15 cellular contexts compared by ENCODE assay signal in genomic region chr2:18346364-18346763, GRCh38.
DNase-seq lines count a peak whose midpoint lies in the region; ATAC-seq and TF ChIP-seq lines count a peak whose summit lies in the region.
"Had no signal": no experiment of that assay in that cellular context is flagged by ENCODE, and none has a peak within 500 bp of the region (broad histone marks: within the 10 kb centered on the region; RNA-seq: fewer than 3 reads in every experiment).

No MANE protein-coding gene starts in this region.

- H3K36me3 ChIP-seq in lower lobe of right lung: no peaks in the 10 kb centered on the region
- H3K36me3 ChIP-seq: ovary, vagina had no signal

- no peak overlapping the region for H3K4me3 Mint-ChIP-seq in activated naive CD4-positive, alpha-beta T cell treated with anti-CD3 and anti-CD28 coated beads for 36 hours
- H3K4me3 Mint-ChIP-seq: activated CD4-positive, alpha-beta memory T cell treated with anti-CD3 and anti-CD28 coated beads for 36 hours had no signal

- H3K27ac Mint-ChIP-seq in activated naive CD4-positive, alpha-beta T cell treated with anti-CD3 and anti-CD28 coated beads for 36 hours: no peak overlapping the region
- H3K27ac Mint-ChIP-seq: activated CD4-positive, alpha-beta memory T cell treated with anti-CD3 and anti-CD28 coated beads for 36 hours had no signal

- peak; percentile 87 to 94 for ATAC-seq in lower lobe of right lung
- ATAC-seq in HG03520 (IDR thresholded peaks at IDR 0.05; ENCODE audit: unreplicated experiment): no peak
- ATAC-seq: stimulated activated naive CD8-positive, alpha-beta T cell treated with anti-CD3 and anti-CD28 coated beads, Interleukin-15, Interleukin-2, amounts not matched to agents 100 U/mL and 50 U/mL, for 24 hours had no signal

- H3K9me3 ChIP-seq in lower lobe of right lung: no peaks in the 10 kb centered on the region
- H3K9me3 ChIP-seq: Caco-2, ovary, vagina had no signal

- peak; percentile 36 for DNase-seq in DMS53 treated with DMSO at 0.1 percent for 48 hours (lab: John Stamatoyannopoulos, UW; ENCODE audit: unreplicated experiment)
- peak; percentile 41 for DNase-seq in NCI-H226
- peak; percentile 19 for DNase-seq in epithelial cell of esophagus (ENCODE audit: low read depth)
- DNase-seq in lower lobe of right lung: no peak
- no peak for DNase-seq in HUDEP-2 (lab: John Stamatoyannopoulos, UW; ENCODE audit: unreplicated experiment in 76 of 76)
- no peak for DNase-seq in islet precursor cell
- DNase-seq in activated naive CD4-positive, alpha-beta T cell treated with anti-CD3 and anti-CD28 coated beads for 36 hours: no peak
- DNase-seq: activated CD4-positive, alpha-beta memory T cell treated with anti-CD3 and anti-CD28 coated beads for 36 hours; NCI-H2107; OCI-M1; ovary; stimulated activated naive CD8-positive, alpha-beta T cell treated with anti-CD3 and anti-CD28 coated beads, Interleukin-15, Interleukin-2, amounts not matched to agents 100 U/mL and 50 U/mL, for 24 hours had no signal

- H3K27me3 ChIP-seq in lower lobe of right lung (ENCODE audit: low read depth): no peaks in the 10 kb centered on the region
- H3K27me3 ChIP-seq: ovary, vagina had no signal

- H3K9me3 Mint-ChIP-seq in activated naive CD4-positive, alpha-beta T cell treated with anti-CD3 and anti-CD28 coated beads for 36 hours: peaks cover 3% of the 10 kb centered on the region
- H3K9me3 Mint-ChIP-seq: activated CD4-positive, alpha-beta memory T cell treated with anti-CD3 and anti-CD28 coated beads for 36 hours had no signal

- H3K27me3 Mint-ChIP-seq in activated naive CD4-positive, alpha-beta T cell treated with anti-CD3 and anti-CD28 coated beads for 36 hours (ENCODE audit: low read depth): peaks cover 2% of the 10 kb centered on the region
- H3K27me3 Mint-ChIP-seq: activated CD4-positive, alpha-beta memory T cell treated with anti-CD3 and anti-CD28 coated beads for 36 hours had no signal

- no peaks in the 10 kb centered on the region for H3K4me1 ChIP-seq in lower lobe of right lung
- H3K4me1 ChIP-seq: Caco-2, vagina had no signal

- H3K36me3 Mint-ChIP-seq in activated naive CD4-positive, alpha-beta T cell treated with anti-CD3 and anti-CD28 coated beads for 36 hours (ENCODE audit: low read depth): no peaks in the 10 kb centered on the region
- H3K36me3 Mint-ChIP-seq: activated CD4-positive, alpha-beta memory T cell treated with anti-CD3 and anti-CD28 coated beads for 36 hours had no signal

- intact Hi-C loops in lower lobe of right lung (cut with DNase I): no loop called here
- intact Hi-C loops in activated naive CD4-positive, alpha-beta T cell treated with anti-CD3 and anti-CD28 coated beads for 36 hours (cut with micrococcal nuclease): no loop called here

- H3K4me1 Mint-ChIP-seq in activated naive CD4-positive, alpha-beta T cell treated with anti-CD3 and anti-CD28 coated beads for 36 hours (ENCODE audit: low read depth): no peaks in the 10 kb centered on the region

- TF ChIP-seq CTCF in epithelial cell of esophagus (IDR thresholded peaks at IDR 0.05; ENCODE audit: insufficient read depth, low read depth, low read length, missing control alignments) (no peak), lower lobe of right lung (IDR thresholded peaks at IDR 0.05) (no peak)

- CTCF ChIA-PET in activated naive CD4-positive, alpha-beta T cell treated with anti-CD3 and anti-CD28 coated beads for 36 hours (lab: Charles Lee): no interaction called here

- H3K27ac ChIP-seq in lower lobe of right lung: peak overlapping the region; percentile 28
- H3K27ac ChIP-seq: ovary, vagina had no signal

- H3K4me3 ChIP-seq in epithelial cell of esophagus (ENCODE audit: low read length) (no peak overlapping the region), lower lobe of right lung (no peak overlapping the region)
- H3K4me3 ChIP-seq: ovary, vagina had no signal

Comparison
In these comparisons a context has a peak if more than half of its experiments do, and no peak if none do; other contexts are left out.
1. DNase-seq: peak in DMS53 treated with DMSO at 0.1 percent for 48 hours (single experiment), NCI-H226 (single experiment) and epithelial cell of esophagus (single experiment); none in lower lobe of right lung (single experiment), HUDEP-2 (0 of 76), islet precursor cell (single experiment) and activated naive CD4-positive, alpha-beta T cell treated with anti-CD3 and anti-CD28 coated beads for 36 hours (single experiment).